ENCODE assay signal across 9 cellular contexts in the genomic region with DNA sequence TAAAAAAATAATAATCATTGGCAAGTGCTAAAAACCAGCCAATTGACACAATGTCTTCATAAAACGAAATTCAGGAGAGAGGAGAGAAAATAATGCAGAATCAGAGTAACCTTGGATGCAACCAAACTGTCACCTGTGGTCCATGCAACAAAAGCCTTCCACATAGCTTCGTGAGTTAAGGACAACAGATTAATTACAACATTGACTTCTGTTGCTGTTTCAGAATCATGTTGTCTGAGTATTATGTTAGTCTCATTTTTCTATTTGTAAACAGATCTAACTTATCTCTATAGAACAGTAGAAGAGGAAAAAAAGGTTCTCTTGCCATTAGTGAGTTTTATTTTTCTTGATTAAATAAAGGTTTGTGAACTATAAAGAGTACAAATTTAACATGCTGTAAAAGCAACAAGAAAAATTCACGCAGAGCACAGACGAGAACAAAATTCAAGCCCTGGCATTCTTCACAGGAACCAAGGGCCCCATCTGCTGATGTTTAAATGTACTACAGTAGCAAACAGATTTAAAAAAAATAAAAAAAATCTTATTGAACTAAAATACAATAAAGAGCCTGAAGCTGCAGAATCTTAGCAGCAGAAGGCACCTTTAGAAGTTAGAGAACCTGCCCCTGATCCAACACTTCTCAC.
DNase-seq lines count a peak whose midpoint lies in the region; FAIRE-seq and TF ChIP-seq lines count a peak whose summit lies in the region.
"Had no signal": no experiment of that assay in that cellular context is flagged by ENCODE, and none has a peak within 500 bp of the region (broad histone marks: within the 10 kb centered on the region; RNA-seq: fewer than 3 reads in every experiment).

No MANE protein-coding gene starts in this region.

- peaks cover 6% of the 10 kb centered on the region for H3K27me3 Mint-ChIP-seq in activated naive CD8-positive, alpha-beta T cell treated with anti-CD3 and anti-CD28 coated beads for 36 hours

- DNase-seq in NOMO-1 treated with DMSO at 0.1 percent for 48 hours (lab: John Stamatoyannopoulos, UW; ENCODE audit: unreplicated experiment) (peak; percentile 22), NOMO-1 treated with dmso at 0.1 percent for 144 hours (lab: John Stamatoyannopoulos, UW; ENCODE audit: unreplicated experiment) (no peak), RPMI8226 (peak; percentile 8), glomerular visceral epithelial cell (ENCODE audit: extremely low spot score) (peak; percentile 25), stromal cell of bone marrow (ENCODE audit: low read depth) (peak; percentile 21), GM12892 (ENCODE audit: insufficient read length) (no peak), GM19238 (ENCODE audit: insufficient read length, low spot score) (no peak)
- no peak for DNase-seq in activated naive CD8-positive, alpha-beta T cell treated with anti-CD3 and anti-CD28 coated beads for 36 hours

- no peaks in the 10 kb centered on the region for H3K4me1 Mint-ChIP-seq in activated naive CD8-positive, alpha-beta T cell treated with anti-CD3 and anti-CD28 coated beads for 36 hours

- TF ChIP-seq POLR2A in GM12892 (IDR thresholded peaks at IDR 0.05; ENCODE audit: low read depth, low read length) = no peak

- no peak overlapping the region for H3K27ac Mint-ChIP-seq in activated naive CD8-positive, alpha-beta T cell treated with anti-CD3 and anti-CD28 coated beads for 36 hours

- no peak overlapping the region for H3K4me3 Mint-ChIP-seq in activated naive CD8-positive, alpha-beta T cell treated with anti-CD3 and anti-CD28 coated beads for 36 hours

- no peaks in the 10 kb centered on the region for H3K9me3 Mint-ChIP-seq in activated naive CD8-positive, alpha-beta T cell treated with anti-CD3 and anti-CD28 coated beads for 36 hours

- no peaks in the 10 kb centered on the region for H3K36me3 Mint-ChIP-seq in activated naive CD8-positive, alpha-beta T cell treated with anti-CD3 and anti-CD28 coated beads for 36 hours

- no peak for FAIRE-seq in GM12892 (lab: Jason Lieb, UNC)
- FAIRE-seq: G401.6 had no signal

Comparison
In these comparisons a context has a peak if more than half of its experiments do, and no peak if none do; other contexts are left out.
1. DNase-seq: peak in NOMO-1 treated with DMSO at 0.1 percent for 48 hours (single experiment), RPMI8226 (single experiment), glomerular visceral epithelial cell (single experiment) and stromal cell of bone marrow (single experiment); none in NOMO-1 treated with dmso at 0.1 percent for 144 hours (single experiment), GM12892 (single experiment), activated naive CD8-positive, alpha-beta T cell treated with anti-CD3 and anti-CD28 coated beads for 36 hours (single experiment) and GM19238 (single experiment).